Comparison of ENCODE assay signal across 19 cellular contexts in genomic region chr6:7639427-7639826, GRCh38. TPM values are rescaled to one million over a fixed set of nuclear protein-coding genes. Genes with fewer than 3 reads are reported as not detected.
A peak's percentile ranks its signal among the peaks of the same experiment; 100 is the strongest.
DNase-seq lines count a peak whose midpoint lies in the region; ATAC-seq, FAIRE-seq and TF ChIP-seq lines count a peak whose summit lies in the region.
"Had no signal": no experiment of that assay in that cellular context is flagged by ENCODE, and none has a peak within 500 bp of the region (broad histone marks: within the 10 kb centered on the region; RNA-seq: fewer than 3 reads in every experiment).

No MANE protein-coding gene starts in this region.

- ATAC-seq in A549: no peak
- no peak for ATAC-seq in K562
- no peak for ATAC-seq in left lobe of liver
- ATAC-seq: CD8-positive, alpha-beta T cell had no signal

- peaks cover 37 to 53% of the 10 kb centered on the region in 2 experiments for H3K27me3 ChIP-seq in K562 (ENCODE audit: control insufficient read depth in 2 of 2, insufficient read depth in 2 of 2, low read length in 2 of 2)
- no peaks in the 10 kb centered on the region for H3K27me3 ChIP-seq in trophoblast cell (ENCODE audit: insufficient read depth, low read length)
- no peaks in the 10 kb centered on the region for H3K27me3 ChIP-seq in mesendoderm (ENCODE audit: insufficient read depth, low read length, poor library complexity)
- H3K27me3 ChIP-seq: BLaER1 had no signal

- peaks cover 9% of the 10 kb centered on the region for H3K36me3 Mint-ChIP-seq in HFFc6 (ENCODE audit: low read depth)
- H3K36me3 Mint-ChIP-seq: CD4-positive, CD25-positive, alpha-beta regulatory T cell; CD8-positive, alpha-beta T cell had no signal

- no peak overlapping the region for H4K5ac ChIP-seq in mesendoderm (ENCODE audit: low read length)

- 0 out of 2 replicates have a peak overlapping the region, but pooled peaks have one; percentile 5 for H3K27ac Mint-ChIP-seq in HFFc6
- H3K27ac Mint-ChIP-seq: B cell; CD4-positive, CD25-positive, alpha-beta regulatory T cell; CD8-positive, alpha-beta T cell had no signal

- no peaks in the 10 kb centered on the region for H3K9me1 ChIP-seq in K562 (ENCODE audit: control insufficient read depth, insufficient read depth, low read length)

- H2AK5ac ChIP-seq in trophoblast cell (ENCODE audit: low read length) (no peak overlapping the region), mesendoderm (ENCODE audit: low read length) (no peak overlapping the region)

- H3K79me1 ChIP-seq in trophoblast cell (ENCODE audit: low read length) (peaks cover 15% of the 10 kb centered on the region), mesendoderm (ENCODE audit: low read length) (no peaks in the 10 kb centered on the region)

- in situ Hi-C loops in K562 (cut with MboI): no loop called here

- H2AFZ ChIP-seq in K562 (ENCODE audit: low read depth, low read length): no peak overlapping the region
- H2AFZ ChIP-seq in trophoblast cell (ENCODE audit: insufficient read depth, low read length, poor library complexity): no peak overlapping the region

- H3K4me3 Mint-ChIP-seq in HFFc6: no peak overlapping the region
- H3K4me3 Mint-ChIP-seq: B cell; CD4-positive, CD25-positive, alpha-beta regulatory T cell; CD8-positive, alpha-beta T cell had no signal

- CTCF ChIA-PET in A549 (lab: Yijun Ruan, JAX) (no interaction called here), K562 (lab: Yijun Ruan, JAX; ENCODE audit: low intra/inter-chr PET ratio) (no interaction called here)

- TF ChIP-seq EP300 in A549 (IDR thresholded peaks at IDR 0.05) (no peak), K562 (IDR thresholded peaks at IDR 0.05; ENCODE audit: low read length) (no peak)

- H3K4ac ChIP-seq in trophoblast cell (ENCODE audit: low read depth, low read length) (no peak overlapping the region), mesendoderm (ENCODE audit: low read depth, low read length) (no peak overlapping the region)

- no peak for TF ChIP-seq CTCF in A549 (IDR thresholded peaks at IDR 0.05)
- TF ChIP-seq CTCF in HFFc6 (IDR thresholded peaks at IDR 0.05): no peak
- no peak for TF ChIP-seq CTCF in K562 (IDR thresholded peaks at IDR 0.05 in 2 of 3, conservative IDR thresholded peaks at IDR 0.05 in 1 of 3; ENCODE audit: insufficient read depth in 2 of 3, low read depth in 1 of 3, low read length in 3 of 3)

- H4K20me1 ChIP-seq in K562 (replicated peaks; ENCODE audit: control insufficient read depth, insufficient read depth, low read length): no peaks in the 10 kb centered on the region
- H4K20me1 ChIP-seq: BLaER1 had no signal

- H3K9me3 ChIP-seq in A549 (no peaks in the 10 kb centered on the region), K562 (replicated peaks; ENCODE audit: control insufficient read depth, insufficient read depth, low read depth, low read length) (no peaks in the 10 kb centered on the region), trophoblast cell (ENCODE audit: insufficient read depth, low read depth, low read length) (no peaks in the 10 kb centered on the region)
- H3K9me3 ChIP-seq: BLaER1, Caco-2, HAP-1 had no signal

- H3K4me1 Mint-ChIP-seq in HFFc6 (ENCODE audit: low read depth): peaks cover 57% of the 10 kb centered on the region
- H3K4me1 Mint-ChIP-seq: B cell; CD4-positive, CD25-positive, alpha-beta regulatory T cell had no signal

- H3K4me1 ChIP-seq in A549 (peaks cover 21% of the 10 kb centered on the region), K562 (replicated peaks in 1 of 2; ENCODE audit: control insufficient read depth in 2 of 2, insufficient read depth in 2 of 2, low read length in 2 of 2) (no peaks in the 10 kb centered on the region), trophoblast cell (ENCODE audit: control insufficient read depth in 1 of 2, insufficient read depth in 2 of 2, low read length in 2 of 2) (peaks cover 12 to 13% of the 10 kb centered on the region in 2 experiments), mesendoderm (ENCODE audit: control insufficient read depth, low read depth, low read length) (no peaks in the 10 kb centered on the region)
- H3K4me1 ChIP-seq: BLaER1, HAP-1 had no signal

- H3K9me3 Mint-ChIP-seq in HFFc6: peaks cover 5% of the 10 kb centered on the region; the same call in 1 of the 2 replicates
- H3K9me3 Mint-ChIP-seq: CD8-positive, alpha-beta T cell had no signal

- no peak overlapping the region for H3K4me3 ChIP-seq in A549
- H3K4me3 ChIP-seq in K562: no peak overlapping the region
- no peak overlapping the region for H3K4me3 ChIP-seq in trophoblast cell (ENCODE audit: low read depth, low read length)
- no peak overlapping the region for H3K4me3 ChIP-seq in mesendoderm (ENCODE audit: low read length)
- H3K4me3 ChIP-seq: BLaER1, HAP-1 had no signal

- no peak overlapping the region for H2BK120ac ChIP-seq in trophoblast cell (ENCODE audit: insufficient read depth, low read length, poor library complexity)
- H2BK120ac ChIP-seq in mesendoderm (ENCODE audit: low read depth, low read length): no peak overlapping the region

- no peak for TF ChIP-seq RAD21 in A549 (conservative IDR thresholded peaks at IDR 0.05 in 1 of 2, IDR thresholded peaks at IDR 0.05 in 1 of 2)
- TF ChIP-seq RAD21 in K562 (CRISPR knock-in tag; conservative IDR thresholded peaks at IDR 0.05 in 1 of 2, IDR thresholded peaks at IDR 0.05 in 1 of 2): no peak

- H3K27ac ChIP-seq in A549 (peak overlapping the region; percentile 7 to 36; a peak in 1 of 6 replicates), K562 (ENCODE audit: extremely low read depth, low read depth, low read length) (no peak overlapping the region), trophoblast cell (ENCODE audit: low read depth, low read length) (no peak overlapping the region), mesendoderm (ENCODE audit: low read depth, low read length) (no peak overlapping the region)
- H3K27ac ChIP-seq: BLaER1, C4-2B had no signal

- TF ChIP-seq POLR2A in A549 (IDR thresholded peaks at IDR 0.05; ENCODE audit: low read length) (no peak), K562 (conservative IDR thresholded peaks at IDR 0.05) (no peak)

- no peak overlapping the region for H3K56ac ChIP-seq in mesendoderm (ENCODE audit: low read length)

- no peak for FAIRE-seq in A549 (lab: Jason Lieb, UNC)
- no peak for FAIRE-seq in K562 (lab: Jason Lieb, UNC)
- FAIRE-seq: G401.6, GM12892, H54 had no signal

- no peak overlapping the region for H3K14ac ChIP-seq in trophoblast cell (ENCODE audit: low read length)

- POLR2A ChIA-PET in A549 (lab: Yijun Ruan, JAX) (no interaction called here), K562 (lab: Yijun Ruan, JAX) (no interaction called here)

- intact Hi-C loops in K562 (cut with micrococcal nuclease): no loop called here

- no peak overlapping the region for H2BK15ac ChIP-seq in mesendoderm (replicated peaks; ENCODE audit: low read depth)

- no peak overlapping the region for H3K23ac ChIP-seq in trophoblast cell (ENCODE audit: low read length)
- H3K23ac ChIP-seq in mesendoderm (ENCODE audit: low read length): no peak overlapping the region

- H3K79me2 ChIP-seq in K562 (ENCODE audit: control insufficient read depth, insufficient read depth, low read length) (no peaks in the 10 kb centered on the region), trophoblast cell (ENCODE audit: control insufficient read depth, insufficient read depth, low read length, poor library complexity) (no peaks in the 10 kb centered on the region), mesendoderm (ENCODE audit: control insufficient read depth, insufficient read depth, low read length) (no peaks in the 10 kb centered on the region)

- H3K18ac ChIP-seq in trophoblast cell (ENCODE audit: low read length): no peak overlapping the region
- H3K18ac ChIP-seq in mesendoderm (ENCODE audit: low read length): no peak overlapping the region

- H2BK5ac ChIP-seq in trophoblast cell (ENCODE audit: low read depth, low read length, poor library complexity) (no peak overlapping the region), mesendoderm (ENCODE audit: low read length) (no peak overlapping the region)

- no TSS peak for BruUV-seq in K562 (replicated peaks; lab: Mats Ljungman, UMichigan)

- no peak overlapping the region for H3K9ac ChIP-seq in K562 (ENCODE audit: insufficient read depth in 1 of 2, low read depth in 2 of 2, low read length in 2 of 2)
- no peak overlapping the region for H3K9ac ChIP-seq in trophoblast cell (ENCODE audit: low read length)
- H3K9ac ChIP-seq in mesendoderm (ENCODE audit: low read length): no peak overlapping the region
- H3K9ac ChIP-seq: BLaER1 had no signal

- H3K4me2 ChIP-seq in A549: no peak overlapping the region
- no peak overlapping the region for H3K4me2 ChIP-seq in K562 (ENCODE audit: insufficient read depth, low read length)
- no peak overlapping the region for H3K4me2 ChIP-seq in trophoblast cell (ENCODE audit: low read length)
- no peak overlapping the region for H3K4me2 ChIP-seq in mesendoderm (ENCODE audit: low read length)
- H3K4me2 ChIP-seq: BLaER1 had no signal

- H3K27me3 Mint-ChIP-seq in HFFc6 (ENCODE audit: insufficient read depth): no peaks in the 10 kb centered on the region; the same call in none of the 2 replicates

- H4K8ac ChIP-seq in trophoblast cell (ENCODE audit: low read depth, low read length) (no peak overlapping the region), mesendoderm (ENCODE audit: low read depth, low read length) (no peak overlapping the region)

- H4K91ac ChIP-seq in trophoblast cell (ENCODE audit: low read depth, low read length): no peak overlapping the region

- DNase-seq in A549 (ENCODE audit: low read depth in 1 of 2, low spot score in 1 of 2) (no peak), HFFc6 (no peak), K562 (ENCODE audit: extremely low read depth in 1 of 4, low spot score in 3 of 4) (no peak), trophoblast cell (no peak), left lobe of liver (ENCODE audit: low spot score) (no peak), mesendoderm (no peak)
- DNase-seq: Caco-2; CD4-positive, CD25-positive, alpha-beta regulatory T cell; CD8-positive, alpha-beta T cell; DMS153; DND-41; GOT3 had no signal

- no peak overlapping the region for H4K12ac ChIP-seq in trophoblast cell (ENCODE audit: low read depth, low read length)

- no peaks in the 10 kb centered on the region for H3K36me3 ChIP-seq in K562 (ENCODE audit: control insufficient read depth, insufficient read depth, low read length)
- H3K36me3 ChIP-seq in trophoblast cell (ENCODE audit: control insufficient read depth in 1 of 2, insufficient read depth in 2 of 2, low read length in 2 of 2): no peaks in the 10 kb centered on the region
- H3K36me3 ChIP-seq in mesendoderm (ENCODE audit: control insufficient read depth, insufficient read depth, low read length): no peaks in the 10 kb centered on the region
- H3K36me3 ChIP-seq: BLaER1, HAP-1 had no signal

- 89% methylated on average over 3 of the region's 3 CpGs for WGBS in A549 (ENCODE audit: missing lambda C conversion rate)
- WGBS in K562 (ENCODE audit: insufficient coverage, low coverage, missing lambda C conversion rate): 4% methylated on average over 3 of the region's 3 CpGs
- no CpG with 5 or more reads among the region's 3 CpGs for WGBS in trophoblast cell (ENCODE audit: extremely low coverage, insufficient coverage, insufficient read length)
- no CpG with 5 or more reads among the region's 3 CpGs for WGBS in mesendoderm (ENCODE audit: extremely low coverage, insufficient coverage, low lambda C conversion rate)

- peak overlapping the region; percentile 16 for H2BK12ac ChIP-seq in trophoblast cell (ENCODE audit: low read length)

RNA-seq across cellular contexts. Expression of gene SNRNP48, which starts 49.4 kb away (rescaled TPM):
- polyA plus RNA-seq in A549 (2011; rRNA removed) (10.6 and 13.7 TPM in 2 replicates), A549 (2017; fragmentation: RNase III; extraction: RNeasy Plus Mini Kit Qiagen cat#74134 plus additional on column Dnase treatment) (12.8 to 13.9 TPM (median 13.0 TPM) in 3 replicates), K562 (2011; rRNA removed) (22.3 and 22.8 TPM in 2 replicates), K562 (2014; fragmentation: Illumina TruSeq; extraction: Trizol) (20.6 and 28.1 TPM in 2 replicates), K562 (2014; fragmentation: Nextera tagmentation; extraction: Ambion mirVana) (1 to 10 TPM; 6.2 to 8.7 TPM), K562 (2014; rRNA removed) (18.6 and 19.2 TPM in 2 replicates)
- polyA plus RNA-seq in A549 (2012; cell fraction: cytosol; rRNA removed): 3.5 and 4.2 TPM in 2 replicates
- 2.6 and 4.1 TPM in 2 replicates for polyA plus RNA-seq in A549 (2012; cell fraction: nucleus; rRNA removed)
- 3.0 and 3.3 TPM in 2 replicates for polyA minus RNA-seq in A549 (2011; rRNA and poly(A)+ RNA removed)
- 10 to 100 TPM in 5 of 6 experiments, 1 to 10 TPM in 1; 9.7 to 12.9 (median 11.9) TPM for total RNA-seq in HFFc6 (2021; fragmentation: NEBNext Ultra II Directional; extraction: Animal tissue kit (Norgen Biotek cat#: 25700))
- total RNA-seq in K562 (2011; cell fraction: chromatin; rRNA removed; ENCODE audit: low replicate concordance): 15.6 and 54.4 TPM in 2 replicates
- total RNA-seq in K562 (2011; cell fraction: nucleolus; rRNA removed): 8.3 and 10.7 TPM in 2 replicates
- total RNA-seq in K562 (2011; cell fraction: nucleoplasm; rRNA removed): 27.1 and 58.2 TPM in 2 replicates
- total RNA-seq in K562 (2014; rRNA removed) (17.1 and 17.7 TPM in 2 replicates), K562 (2014; rRNA removed; fragmentation: Illumina TruSeq; extraction: Trizol) (32.9 and 35.7 TPM in 2 replicates), K562 (2015; rRNA removed; fragmentation: Illumina TruSeq; extraction: Trizol) (26.9 and 31.1 TPM in 2 replicates), K562 (2021) (18.6 and 21.2 TPM in 2 replicates), left lobe of liver (7.6 TPM)
- 3.9 and 11.2 TPM in 2 replicates for polyA plus RNA-seq in K562 (2011; cell fraction: cytosol; rRNA removed)
- polyA plus RNA-seq in K562 (2011; cell fraction: nucleus; rRNA removed): 18.1 TPM in 2 replicates
- polyA plus RNA-seq in K562 (2012): 18.1 and 19.1 TPM in 2 replicates
- 22.4 and 26.7 TPM in 2 replicates for polyA minus RNA-seq in K562 (2011; rRNA and poly(A)+ RNA removed)
- 4.6 and 6.0 TPM in 2 replicates for polyA minus RNA-seq in K562 (2011; cell fraction: cytosol; rRNA and poly(A)+ RNA removed)
- 17.8 and 30.8 TPM in 2 replicates for polyA minus RNA-seq in K562 (2011; cell fraction: nucleus; rRNA and poly(A)+ RNA removed)
- polyA plus RNA-seq in trophoblast cell (2013): 11.8 and 12.3 TPM in 2 replicates
- polyA plus RNA-seq in mesendoderm (2013, experiment 1 of 2): 14.1 TPM
- 13.7 TPM for polyA plus RNA-seq in mesendoderm (2013, experiment 2 of 2)

Comparison
In these comparisons a context has a peak if more than half of its experiments do, and no peak if none do; other contexts are left out.
1. H3K27ac ChIP-seq: peak in A549 (2 of 2); none in K562 (single experiment), trophoblast cell (single experiment) and mesendoderm (single experiment).